Comparison of ENCODE assay signal across 9 cellular contexts in genomic region chr5:112491257-112491656, GRCh38.
DNase-seq lines count a peak whose midpoint lies in the region; ATAC-seq and TF ChIP-seq lines count a peak whose summit lies in the region.
"Had no signal": no experiment of that assay in that cellular context is flagged by ENCODE, and none has a peak within 500 bp of the region (broad histone marks: within the 10 kb centered on the region; RNA-seq: fewer than 3 reads in every experiment).

No MANE protein-coding gene starts in this region.

- no peaks in the 10 kb centered on the region for H3K27me3 ChIP-seq in lower lobe of right lung (ENCODE audit: low read depth)
- no peaks in the 10 kb centered on the region for H3K27me3 ChIP-seq in CD8-positive, alpha-beta memory T cell (ENCODE audit: insufficient read depth, low read length, poor library complexity, severe bottlenecking)

- CTCF ChIA-PET in WTC11 (lab: Charles Lee), result interaction anchor here (0.7 to 1.9 kb wide), 10 partner anchors 7 to 213 kb away, joined by 3 to 35 read pairs (median 14); partner anchors contain the start of gene EPB41L4A
- CTCF ChIA-PET in CD8-positive, alpha-beta memory T cell (lab: Charles Lee), result no interaction called here

- H3K9me3 Mint-ChIP-seq in WTC11, result peaks cover 9% of the 10 kb centered on the region; the same call in 1 of the 2 replicates
- peaks cover 0 to 3% (median 0%) of the 10 kb centered on the region in 5 donors for H3K9me3 Mint-ChIP-seq in CD8-positive, alpha-beta memory T cell

- no peaks in the 10 kb centered on the region for H3K36me3 Mint-ChIP-seq in WTC11
- H3K36me3 Mint-ChIP-seq in CD8-positive, alpha-beta memory T cell, result peaks cover 0 to 3% (median 0%) of the 10 kb centered on the region in 3 donors

- H3K9me3 ChIP-seq in lower lobe of right lung, result no peaks in the 10 kb centered on the region
- H3K9me3 ChIP-seq in CD8-positive, alpha-beta memory T cell (ENCODE audit: low read length), result no peaks in the 10 kb centered on the region

- POLR2A ChIA-PET in WTC11 (lab: Charles Lee), result no interaction called here
- POLR2A ChIA-PET in CD8-positive, alpha-beta memory T cell (lab: Charles Lee), result no interaction called here

- H3K4me1 ChIP-seq in lower lobe of right lung, result no peaks in the 10 kb centered on the region
- no peaks in the 10 kb centered on the region for H3K4me1 ChIP-seq in CD8-positive, alpha-beta memory T cell (ENCODE audit: insufficient read depth, low read length)

- no peaks in the 10 kb centered on the region for H3K4me1 Mint-ChIP-seq in WTC11
- no peaks in the 10 kb centered on the region for H3K4me1 Mint-ChIP-seq in CD8-positive, alpha-beta memory T cell

- no peak overlapping the region for H3K4me3 ChIP-seq in HFF-Myc (replicated peaks; ENCODE audit: low read depth, low read length)
- H3K4me3 ChIP-seq in lower lobe of right lung, result no peak overlapping the region
- H3K4me3 ChIP-seq in CD8-positive, alpha-beta memory T cell (ENCODE audit: low read length), result no peak overlapping the region

- peak; percentile 41 for ATAC-seq in WTC11
- ATAC-seq in left lobe of liver, result peak; percentile 28
- ATAC-seq in lower lobe of right lung, result no peak
- no peak for ATAC-seq in HG03457 (IDR thresholded peaks at IDR 0.05; ENCODE audit: unreplicated experiment)

- H3K27ac Mint-ChIP-seq in WTC11, result no peak overlapping the region
- no peak overlapping the region for H3K27ac Mint-ChIP-seq in CD8-positive, alpha-beta memory T cell

- H3K27me3 Mint-ChIP-seq in WTC11 (ENCODE audit: low read depth), result no peaks in the 10 kb centered on the region
- H3K27me3 Mint-ChIP-seq in CD8-positive, alpha-beta memory T cell, result peaks cover 13 to 59% of the 10 kb centered on the region in 2 donors

- no peak overlapping the region for H3K4me3 Mint-ChIP-seq in WTC11
- H3K4me3 Mint-ChIP-seq in CD8-positive, alpha-beta memory T cell, result no peak overlapping the region

- H3K36me3 ChIP-seq in lower lobe of right lung, result no peaks in the 10 kb centered on the region
- no peaks in the 10 kb centered on the region for H3K36me3 ChIP-seq in CD8-positive, alpha-beta memory T cell (ENCODE audit: insufficient read depth, low read length)

- no peak overlapping the region for H3K27ac ChIP-seq in lower lobe of right lung
- H3K27ac ChIP-seq in CD8-positive, alpha-beta memory T cell (ENCODE audit: low read depth, low read length), result no peak overlapping the region

- DNase-seq in D341Med (ENCODE audit: low spot score), result peak; percentile 37
- DNase-seq in HFF-Myc (ENCODE audit: extremely low read depth, low read depth), result no peak
- no peak for DNase-seq in WTC11 (ENCODE audit: low spot score)
- no peak for DNase-seq in left lobe of liver (ENCODE audit: low spot score)
- no peak for DNase-seq in lower lobe of right lung
- no peak for DNase-seq in CD8-positive, alpha-beta memory T cell
- no peak for DNase-seq in activated CD4-positive, alpha-beta T cell treated with anti-CD3 and anti-CD28 coated beads for 4 hours
- DNase-seq: activated CD8-positive, alpha-beta memory T cell treated with anti-CD3 and anti-CD28 coated beads, Interleukin-2, amount 50 U/mL, for 4 hours had no signal

- intact Hi-C loops in lower lobe of right lung (cut with DNase I), result no loop called here

- TF ChIP-seq CTCF in HFF-Myc (IDR thresholded peaks at IDR 0.05; ENCODE audit: low read depth, low read length, missing control alignments), result peak; percentile 54
- peak; percentile 41 for TF ChIP-seq CTCF in WTC11 (IDR thresholded peaks at IDR 0.05)
- TF ChIP-seq CTCF in lower lobe of right lung (IDR thresholded peaks at IDR 0.05), result no peak

TF ChIP-seq in WTC11, 78 proteins besides CTCF, POLR2A, EP300 and RAD21:
- TF ChIP-seq FOXP1 (CRISPR knock-in tag; IDR thresholded peaks at IDR 0.05; ENCODE audit: borderline replicate concordance) (no peak), ZNF138 (CRISPR knock-in tag; conservative IDR thresholded peaks at IDR 0.05) (no peak), MYBL2 (CRISPR knock-in tag; IDR thresholded peaks at IDR 0.05) (no peak), TEAD1 (CRISPR knock-in tag; IDR thresholded peaks at IDR 0.05) (no peak), ZMAT4 (CRISPR knock-in tag; IDR thresholded peaks at IDR 0.05) (no peak), E2F5 (CRISPR knock-in tag; IDR thresholded peaks at IDR 0.05) (no peak), ZNF671 (CRISPR knock-in tag; IDR thresholded peaks at IDR 0.05) (no peak), ESRRA (CRISPR knock-in tag; IDR thresholded peaks at IDR 0.05; ENCODE audit: borderline replicate concordance) (no peak), ZNF219 (CRISPR knock-in tag; IDR thresholded peaks at IDR 0.05; ENCODE audit: borderline replicate concordance) (no peak), MXD4 (CRISPR knock-in tag; IDR thresholded peaks at IDR 0.05; ENCODE audit: borderline replicate concordance) (no peak), IRF2 (CRISPR knock-in tag; IDR thresholded peaks at IDR 0.05; ENCODE audit: borderline replicate concordance, low read depth) (no peak), NFE2L1 (CRISPR knock-in tag; IDR thresholded peaks at IDR 0.05) (no peak), ETV6 (CRISPR knock-in tag; IDR thresholded peaks at IDR 0.05) (no peak)
- TF ChIP-seq, protein P1, sequence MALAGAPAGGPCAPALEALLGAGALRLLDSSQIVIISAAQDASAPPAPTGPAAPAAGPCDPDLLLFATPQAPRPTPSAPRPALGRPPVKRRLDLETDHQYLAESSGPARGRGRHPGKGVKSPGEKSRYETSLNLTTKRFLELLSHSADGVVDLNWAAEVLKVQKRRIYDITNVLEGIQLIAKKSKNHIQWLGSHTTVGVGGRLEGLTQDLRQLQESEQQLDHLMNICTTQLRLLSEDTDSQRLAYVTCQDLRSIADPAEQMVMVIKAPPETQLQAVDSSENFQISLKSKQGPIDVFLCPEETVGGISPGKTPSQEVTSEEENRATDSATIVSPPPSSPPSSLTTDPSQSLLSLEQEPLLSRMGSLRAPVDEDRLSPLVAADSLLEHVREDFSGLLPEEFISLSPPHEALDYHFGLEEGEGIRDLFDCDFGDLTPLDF (CRISPR knock-in tag; IDR thresholded peaks at IDR 0.05), result no peak
- TF ChIP-seq, protein P2, sequence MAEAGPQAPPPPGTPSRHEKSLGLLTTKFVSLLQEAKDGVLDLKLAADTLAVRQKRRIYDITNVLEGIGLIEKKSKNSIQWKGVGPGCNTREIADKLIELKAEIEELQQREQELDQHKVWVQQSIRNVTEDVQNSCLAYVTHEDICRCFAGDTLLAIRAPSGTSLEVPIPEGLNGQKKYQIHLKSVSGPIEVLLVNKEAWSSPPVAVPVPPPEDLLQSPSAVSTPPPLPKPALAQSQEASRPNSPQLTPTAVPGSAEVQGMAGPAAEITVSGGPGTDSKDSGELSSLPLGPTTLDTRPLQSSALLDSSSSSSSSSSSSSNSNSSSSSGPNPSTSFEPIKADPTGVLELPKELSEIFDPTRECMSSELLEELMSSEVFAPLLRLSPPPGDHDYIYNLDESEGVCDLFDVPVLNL (CRISPR knock-in tag; IDR thresholded peaks at IDR 0.05; ENCODE audit: borderline replicate concordance, low read depth), result no peak

Comparison
In these comparisons a context has a peak if more than half of its experiments do, and no peak if none do; other contexts are left out.
1. ATAC-seq: peak in WTC11 (single experiment) and left lobe of liver (single experiment); none in lower lobe of right lung (0 of 2) and HG03457 (single experiment).